1 cellular context compared by ENCODE assay signal in genomic region chr9:134061688-134062371, GRCh38.
TF ChIP-seq lines count a peak whose summit lies in the region.

No MANE protein-coding gene starts in this region.

TF ChIP-seq in HepG2, 621 proteins besides CTCF, POLR2A, EP300 and RAD21 (continued from another document):
- no peak for TF ChIP-seq TFAP4 (IDR thresholded peaks at IDR 0.05; ENCODE audit: borderline replicate concordance, low read depth)
- TF ChIP-seq ZNF589 (CRISPR knock-in tag; conservative IDR thresholded peaks at IDR 0.05), result no peak
- no peak for TF ChIP-seq RERE (CRISPR knock-in tag; IDR thresholded peaks at IDR 0.05; ENCODE audit: low read depth)
- TF ChIP-seq TBP (CRISPR knock-in tag; IDR thresholded peaks at IDR 0.05), result no peak
- no peak for TF ChIP-seq CSRNP1 (CRISPR knock-in tag; IDR thresholded peaks at IDR 0.05)
- TF ChIP-seq ZNF318 (CRISPR knock-in tag; IDR thresholded peaks at IDR 0.05), result no peak
